In genomic region chr13:27662738-27663470, GRCh38 we compare ENCODE assay signal across 22 cellular contexts. TPM values are rescaled to one million over a fixed set of nuclear protein-coding genes. Genes with fewer than 3 reads are reported as not detected.
DNase-seq lines count a peak whose midpoint lies in the region; ATAC-seq, FAIRE-seq and TF ChIP-seq lines count a peak whose summit lies in the region.
"Had no signal": no experiment of that assay in that cellular context is flagged by ENCODE, and none has a peak within 500 bp of the region (broad histone marks: within the 10 kb centered on the region; RNA-seq: fewer than 3 reads in every experiment).

No MANE protein-coding gene starts in this region.

- intact Hi-C loops in cardiac septum (cut with DNase I), result loop anchor here (5.0 to 10.0 kb wide), 2 partner anchors 128 to 164 kb away; no protein-coding TSS in a partner anchor

- H3K27ac ChIP-seq in cardiac muscle cell, result peak overlapping the region; percentile 69
- no peak overlapping the region for H3K27ac ChIP-seq in small intestine (ENCODE audit: low read depth in 1 of 2, low read length in 1 of 2)
- H3K27ac ChIP-seq: BLaER1, HL-60 had no signal

- H3K4me3 ChIP-seq in cardiac muscle cell (no peak overlapping the region), small intestine (ENCODE audit: low read depth in 1 of 2, low read length in 2 of 2) (no peak overlapping the region)
- H3K4me3 ChIP-seq: BLaER1, MG63 had no signal

- H3K9me3 Mint-ChIP-seq in natural killer cell treated with Interleukin-12 subunit alpha and Interleukin-12 subunit beta and Interleukin-15 and Interleukin-18, amount 100 ng/mL, for 72 hours, result no peaks in the 10 kb centered on the region
- H3K9me3 Mint-ChIP-seq: H9, IgD-negative memory B cell had no signal

- peaks cover 6 to 14% of the 10 kb centered on the region in 2 donors for H3K4me1 Mint-ChIP-seq in natural killer cell treated with Interleukin-12 subunit alpha and Interleukin-12 subunit beta and Interleukin-15 and Interleukin-18, amount 100 ng/mL, for 72 hours (ENCODE audit: low read depth in 2 of 2)
- H3K4me1 Mint-ChIP-seq: IgD-negative memory B cell had no signal

- peaks cover 3% of the 10 kb centered on the region for H3K36me3 ChIP-seq in cardiac muscle cell
- peaks cover 0 to 4% of the 10 kb centered on the region in 2 donors for H3K36me3 ChIP-seq in small intestine (ENCODE audit: control insufficient read depth in 2 of 2, insufficient read depth in 2 of 2, low read length in 2 of 2)

- WGBS in small intestine, 3 donors, result 46 to 70% (median 67%) methylated on average over 2 of the region's 2 CpGs

- no peak for TF ChIP-seq CTCF in cardiac muscle cell (IDR thresholded peaks at IDR 0.05; ENCODE audit: low read depth, low read length)

- peak; percentile 26 for ATAC-seq in esophagus mucosa
- ATAC-seq in natural killer cell treated with Interleukin-12 subunit alpha and Interleukin-12 subunit beta and Interleukin-15 and Interleukin-18, amount 100 ng/mL, for 72 hours, result no peak

- H3K9me3 ChIP-seq in cardiac muscle cell (ENCODE audit: low read depth) (no peaks in the 10 kb centered on the region), small intestine (ENCODE audit: control insufficient read depth, low read depth) (no peaks in the 10 kb centered on the region)
- H3K9me3 ChIP-seq: BLaER1, MG63 had no signal

- H3K4me1 ChIP-seq in cardiac muscle cell (ENCODE audit: low read depth) (peaks cover 24% of the 10 kb centered on the region), small intestine (ENCODE audit: control insufficient read depth in 2 of 2, insufficient read depth in 1 of 2, low read depth in 1 of 2, low read length in 1 of 2) (peaks cover 3 to 9% of the 10 kb centered on the region in 2 donors)

- FAIRE-seq in GM18507 (lab: Jason Lieb, UNC) (peak; percentile 47), small intestine (lab: Jason Lieb, UNC) (no peak)

- H3K27me3 Mint-ChIP-seq in natural killer cell treated with Interleukin-12 subunit alpha and Interleukin-12 subunit beta and Interleukin-15 and Interleukin-18, amount 100 ng/mL, for 72 hours, result no peaks in the 10 kb centered on the region
- H3K27me3 Mint-ChIP-seq: IgD-negative memory B cell had no signal

- no peak overlapping the region for H3K27ac Mint-ChIP-seq in natural killer cell treated with Interleukin-12 subunit alpha and Interleukin-12 subunit beta and Interleukin-15 and Interleukin-18, amount 100 ng/mL, for 72 hours

- H3K27me3 ChIP-seq in cardiac muscle cell (no peaks in the 10 kb centered on the region), small intestine (ENCODE audit: control insufficient read depth in 2 of 2, insufficient read depth in 2 of 2, low read length in 2 of 2) (no peaks in the 10 kb centered on the region)
- H3K27me3 ChIP-seq: BLaER1, MG63 had no signal

- DNase-seq in cardiac muscle cell (ENCODE audit: low read depth in 1 of 2, low spot score in 1 of 2) (no peak), cardiac septum (ENCODE audit: low spot score) (no peak), GM18507 (ENCODE audit: extremely low spot score, insufficient read length, low read depth) (no peak), small intestine (peak; percentile 77), germinal center (ENCODE audit: low spot score) (no peak)
- no peak for DNase-seq in natural killer cell treated with Interleukin-12 subunit alpha and Interleukin-12 subunit beta and Interleukin-15 and Interleukin-18, amount 100 ng/mL, for 72 hours (ENCODE audit: low spot score)
- DNase-seq: DMS79, H9, Kasumi-1, MG63, NCI-H1092, NCI-H1436 treated with DMSO at 0.1 percent for 48 hours, NCI-H2029, NCI-H2171 treated with DMSO at 0.1 percent for 48 hours, NCI-H446, NCI-H748 treated with DMSO at 0.1 percent for 48 hours, OCI-M1, RPMI8226 had no signal

- no peak overlapping the region for H3K4me3 Mint-ChIP-seq in natural killer cell treated with Interleukin-12 subunit alpha and Interleukin-12 subunit beta and Interleukin-15 and Interleukin-18, amount 100 ng/mL, for 72 hours
- H3K4me3 Mint-ChIP-seq: H9, IgD-negative memory B cell had no signal

- H3K36me3 Mint-ChIP-seq in natural killer cell treated with Interleukin-12 subunit alpha and Interleukin-12 subunit beta and Interleukin-15 and Interleukin-18, amount 100 ng/mL, for 72 hours, result no peaks in the 10 kb centered on the region
- H3K36me3 Mint-ChIP-seq: IgD-negative memory B cell had no signal

RNA-seq across cellular contexts. Expression of gene POLR1D, which starts 41.2 kb away (rescaled TPM):
- 106 and 116 TPM in 2 replicates for total RNA-seq in cardiac muscle cell
- 101 and 114 TPM in 2 replicates for polyA plus RNA-seq in cardiac muscle cell
- 80.6 TPM for total RNA-seq in cardiac septum
- 121 TPM for total RNA-seq in esophagus mucosa
- 100 to 1,000 TPM; 145 to 192 (median 172) TPM for polyA plus RNA-seq in small intestine
- total RNA-seq in natural killer cell treated with Interleukin-12 subunit alpha and Interleukin-12 subunit beta and Interleukin-15 and Interleukin-18, amount 100 ng/mL, for 72 hours, result 100 to 1,000 TPM in 1 of 2 donors, 10 to 100 TPM in 1; 95.2 to 112 TPM

RNA-seq across cellular contexts. Expression of gene LNX2, which starts 42.6 kb away (rescaled TPM):
- total RNA-seq in cardiac muscle cell (7.4 and 11.6 TPM in 2 replicates), cardiac septum (15.8 TPM), esophagus mucosa (13.5 TPM)
- polyA plus RNA-seq in cardiac muscle cell (7.1 and 10.1 TPM in 2 replicates), small intestine (10 to 100 TPM in 2 of 3 donors, 1 to 10 TPM in 1; 9.6 to 21.0 (median 15.4) TPM)
- total RNA-seq in natural killer cell treated with Interleukin-12 subunit alpha and Interleukin-12 subunit beta and Interleukin-15 and Interleukin-18, amount 100 ng/mL, for 72 hours, result 1 to 10 TPM; 4.1 to 4.2 TPM
